ENCODE assay signal across 21 cellular contexts in genomic region chr18:38023871-38024270, GRCh38.
DNase-seq lines count a peak whose midpoint lies in the region; ATAC-seq, FAIRE-seq and TF ChIP-seq lines count a peak whose summit lies in the region.
"Had no signal": no experiment of that assay in that cellular context is flagged by ENCODE, and none has a peak within 500 bp of the region (broad histone marks: within the 10 kb centered on the region; RNA-seq: fewer than 3 reads in every experiment).

No MANE protein-coding gene starts in this region.

- ATAC-seq in GM23338 (no peak), HG02623 (IDR thresholded peaks at IDR 0.05; ENCODE audit: unreplicated experiment) (no peak), GM21737 (IDR thresholded peaks at IDR 0.05; ENCODE audit: unreplicated experiment) (no peak)
- ATAC-seq: A549, HCT116 had no signal

- H3K14ac ChIP-seq in trophoblast cell (ENCODE audit: low read length), result no peak overlapping the region

- H3K4me2 ChIP-seq in GM23338 (no peak overlapping the region), astrocyte (ENCODE audit: low read length) (no peak overlapping the region), trophoblast cell (ENCODE audit: low read length) (no peak overlapping the region)
- H3K4me2 ChIP-seq: A549 had no signal

- 0 out of 2 replicates have a peak, but pooled peaks cover 3% of the 10 kb centered on the region for H3K9me2 ChIP-seq in GM23338 (ENCODE audit: insufficient read depth)

- H3K36me3 ChIP-seq in GM23338 (ENCODE audit: insufficient read depth), result no peaks in the 10 kb centered on the region
- H3K36me3 ChIP-seq in astrocyte (ENCODE audit: insufficient read depth, low read length), result no peaks in the 10 kb centered on the region
- H3K36me3 ChIP-seq in kidney epithelial cell (ENCODE audit: control insufficient read depth, insufficient read depth, low read length), result no peaks in the 10 kb centered on the region
- no peaks in the 10 kb centered on the region for H3K36me3 ChIP-seq in trophoblast cell (ENCODE audit: control insufficient read depth in 1 of 2, insufficient read depth in 2 of 2, low read length in 2 of 2)

- peaks cover 17% of the 10 kb centered on the region; the same call in 1 of the 2 replicates for H3K4me1 ChIP-seq in GM23338 (ENCODE audit: insufficient read depth)
- H3K4me1 ChIP-seq in astrocyte (ENCODE audit: insufficient read depth, low read length), result no peaks in the 10 kb centered on the region
- H3K4me1 ChIP-seq in trophoblast cell (ENCODE audit: control insufficient read depth in 1 of 2, insufficient read depth in 2 of 2, low read length in 2 of 2), result peaks cover 2 to 8% of the 10 kb centered on the region in 2 experiments
- H3K4me1 ChIP-seq: A549 had no signal

- no peaks in the 10 kb centered on the region for H4K20me1 ChIP-seq in GM23338 (replicated peaks; ENCODE audit: insufficient read depth)
- H4K20me1 ChIP-seq in astrocyte (ENCODE audit: insufficient read depth, low read length), result no peaks in the 10 kb centered on the region

- peaks cover 2% of the 10 kb centered on the region for H3K79me1 ChIP-seq in trophoblast cell (ENCODE audit: low read length)

- H2AFZ ChIP-seq in GM23338 (peak overlapping the region; percentile 7; the same call in 1 of the 2 replicates), astrocyte (ENCODE audit: low read depth, low read length) (no peak overlapping the region), trophoblast cell (ENCODE audit: insufficient read depth, low read length, poor library complexity) (no peak overlapping the region)
- H2AFZ ChIP-seq: GM23248 had no signal

- no peaks in the 10 kb centered on the region for H3K79me2 ChIP-seq in GM23338 (replicated peaks; ENCODE audit: insufficient read depth)
- H3K79me2 ChIP-seq in astrocyte (ENCODE audit: insufficient read depth, low read length), result no peaks in the 10 kb centered on the region
- no peaks in the 10 kb centered on the region for H3K79me2 ChIP-seq in trophoblast cell (ENCODE audit: control insufficient read depth, insufficient read depth, low read length, poor library complexity)

- no peak overlapping the region for H3K4me3 Mint-ChIP-seq in GM23338
- H3K4me3 Mint-ChIP-seq in astrocyte (ENCODE audit: unreplicated experiment), result no peak overlapping the region
- H3K4me3 Mint-ChIP-seq: CD4-positive, alpha-beta memory T cell; H9 had no signal

- no peak overlapping the region for H2BK12ac ChIP-seq in trophoblast cell (ENCODE audit: low read length)

- H3K4me1 Mint-ChIP-seq in GM23338 (peaks cover 9% of the 10 kb centered on the region; the same call in 2 of the 3 replicates), astrocyte (ENCODE audit: low read depth, unreplicated experiment) (peaks cover 19% of the 10 kb centered on the region)
- H3K4me1 Mint-ChIP-seq: CD4-positive, alpha-beta memory T cell had no signal

- H3K4me3 ChIP-seq in GM23338 (no peak overlapping the region), astrocyte (ENCODE audit: insufficient read depth, low read depth, low read length) (no peak overlapping the region), kidney epithelial cell (ENCODE audit: low read depth, low read length) (no peak overlapping the region), trophoblast cell (ENCODE audit: low read depth, low read length) (no peak overlapping the region)
- H3K4me3 ChIP-seq: A549, GM23248 had no signal

- H4K91ac ChIP-seq in trophoblast cell (ENCODE audit: low read depth, low read length), result no peak overlapping the region

- H2BK120ac ChIP-seq in trophoblast cell (ENCODE audit: insufficient read depth, low read length, poor library complexity), result no peak overlapping the region

- H3K9me3 Mint-ChIP-seq in GM23338, result no peaks in the 10 kb centered on the region
- H3K9me3 Mint-ChIP-seq in astrocyte (ENCODE audit: unreplicated experiment), result no peaks in the 10 kb centered on the region
- H3K9me3 Mint-ChIP-seq: H9 had no signal

- no peaks in the 10 kb centered on the region for H3K27me3 ChIP-seq in GM23338 (ENCODE audit: insufficient read depth)
- no peaks in the 10 kb centered on the region for H3K27me3 ChIP-seq in astrocyte (ENCODE audit: insufficient read depth, low read length)
- no peaks in the 10 kb centered on the region for H3K27me3 ChIP-seq in kidney epithelial cell (ENCODE audit: control insufficient read depth, insufficient read depth, low read length)
- no peaks in the 10 kb centered on the region for H3K27me3 ChIP-seq in trophoblast cell (ENCODE audit: insufficient read depth, low read length)

- H3K18ac ChIP-seq in trophoblast cell (ENCODE audit: low read length), result no peak overlapping the region

- H4K12ac ChIP-seq in trophoblast cell (ENCODE audit: low read depth, low read length), result no peak overlapping the region

- H2AK5ac ChIP-seq in trophoblast cell (ENCODE audit: low read length), result no peak overlapping the region

- TF ChIP-seq CTCF in GM23338 (conservative IDR thresholded peaks at IDR 0.05; ENCODE audit: low read depth in 2 of 2) (no peak), astrocyte (IDR thresholded peaks at IDR 0.05; ENCODE audit: insufficient read depth, low read depth, low read length) (no peak), kidney epithelial cell (IDR thresholded peaks at IDR 0.05; ENCODE audit: insufficient read depth, low read length, poor library complexity, severe bottlenecking) (no peak)

- H4K8ac ChIP-seq in trophoblast cell (ENCODE audit: low read depth, low read length), result no peak overlapping the region

- H2BK5ac ChIP-seq in trophoblast cell (ENCODE audit: low read depth, low read length, poor library complexity), result no peak overlapping the region

- H3K9ac ChIP-seq in astrocyte (ENCODE audit: low read length), result no peak overlapping the region
- H3K9ac ChIP-seq in trophoblast cell (ENCODE audit: low read length), result no peak overlapping the region
- H3K9ac ChIP-seq: GM23248 had no signal

- H3K27ac Mint-ChIP-seq in GM23338 (no peak overlapping the region), astrocyte (ENCODE audit: unreplicated experiment) (peak overlapping the region; percentile 47)
- H3K27ac Mint-ChIP-seq: CD4-positive, alpha-beta memory T cell; H9 had no signal

- no peak for DNase-seq in GM23338 (ENCODE audit: low spot score)
- DNase-seq in astrocyte (ENCODE audit: low read depth), result no peak
- peak; percentile 23 for DNase-seq in kidney epithelial cell (ENCODE audit: low read depth)
- DNase-seq in renal cortical epithelial cell (ENCODE audit: low read depth), result peak; percentile 70
- no peak for DNase-seq in trophoblast cell
- DNase-seq: 8988T; C1 segment of cervical spinal cord; Calu3; CD4-positive, alpha-beta memory T cell; COR-L47; DMS53; DMS79 treated with DMSO at 0.1 percent for 48 hours; GF-D8; GM23248; H9 had no signal

- H3F3A ChIP-seq in GM23338 (replicated peaks; ENCODE audit: low read depth), result no peaks in the 10 kb centered on the region

- WGBS in trophoblast cell (ENCODE audit: extremely low coverage, insufficient coverage, insufficient read length), result no CpG with 5 or more reads among the region's 2 CpGs

- FAIRE-seq in astrocyte (lab: Jason Lieb, UNC), result no peak
- FAIRE-seq: A549, GM12891, GM18507 had no signal

- H3K36me3 Mint-ChIP-seq in GM23338 (ENCODE audit: low read depth), result no peaks in the 10 kb centered on the region
- no peaks in the 10 kb centered on the region for H3K36me3 Mint-ChIP-seq in astrocyte (ENCODE audit: low read depth, unreplicated experiment)
- H3K36me3 Mint-ChIP-seq: CD4-positive, alpha-beta memory T cell had no signal

- H3K27ac ChIP-seq in GM23338 (ENCODE audit: low read depth) (no peak overlapping the region), astrocyte (ENCODE audit: low read depth, low read length) (no peak overlapping the region), trophoblast cell (ENCODE audit: low read depth, low read length) (no peak overlapping the region)
- H3K27ac ChIP-seq: A549, GM23248 had no signal

- H3K9me3 ChIP-seq in astrocyte (ENCODE audit: insufficient read depth, low read depth, low read length), result no peaks in the 10 kb centered on the region
- no peaks in the 10 kb centered on the region for H3K9me3 ChIP-seq in trophoblast cell (ENCODE audit: insufficient read depth, low read depth, low read length)
- H3K9me3 ChIP-seq: A549 had no signal

- H3K4ac ChIP-seq in trophoblast cell (ENCODE audit: low read depth, low read length), result no peak overlapping the region

- H3K23ac ChIP-seq in trophoblast cell (ENCODE audit: low read length), result no peak overlapping the region

- H3K27me3 Mint-ChIP-seq in GM23338 (ENCODE audit: insufficient read depth, low read depth, poor library complexity), result peaks cover 4% of the 10 kb centered on the region
- H3K27me3 Mint-ChIP-seq in astrocyte (ENCODE audit: low read depth, unreplicated experiment), result peaks cover 5% of the 10 kb centered on the region
- H3K27me3 Mint-ChIP-seq: CD4-positive, alpha-beta memory T cell had no signal

TF ChIP-seq in GM23338, 12 proteins besides CTCF, POLR2A, EP300 and RAD21 (continues in another document):
- TF ChIP-seq POLR2AphosphoS5 (IDR thresholded peaks at IDR 0.05; ENCODE audit: low read depth), result no peak
- TF ChIP-seq, protein P1, sequence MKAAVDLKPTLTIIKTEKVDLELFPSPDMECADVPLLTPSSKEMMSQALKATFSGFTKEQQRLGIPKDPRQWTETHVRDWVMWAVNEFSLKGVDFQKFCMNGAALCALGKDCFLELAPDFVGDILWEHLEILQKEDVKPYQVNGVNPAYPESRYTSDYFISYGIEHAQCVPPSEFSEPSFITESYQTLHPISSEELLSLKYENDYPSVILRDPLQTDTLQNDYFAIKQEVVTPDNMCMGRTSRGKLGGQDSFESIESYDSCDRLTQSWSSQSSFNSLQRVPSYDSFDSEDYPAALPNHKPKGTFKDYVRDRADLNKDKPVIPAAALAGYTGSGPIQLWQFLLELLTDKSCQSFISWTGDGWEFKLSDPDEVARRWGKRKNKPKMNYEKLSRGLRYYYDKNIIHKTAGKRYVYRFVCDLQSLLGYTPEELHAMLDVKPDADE (IDR thresholded peaks at IDR 0.05), result no peak
- TF ChIP-seq ZNF331 (CRISPR knock-in tag; IDR thresholded peaks at IDR 0.05; ENCODE audit: low read depth), result no peak
- no peak for TF ChIP-seq JUNB (IDR thresholded peaks at IDR 0.05; ENCODE audit: unreplicated experiment)
- no peak for TF ChIP-seq NANOG (IDR thresholded peaks at IDR 0.05; ENCODE audit: borderline replicate concordance)
- TF ChIP-seq ZNF114 (CRISPR knock-in tag; IDR thresholded peaks at IDR 0.05), result no peak

Comparison
In these comparisons a context has a peak if more than half of its experiments do, and no peak if none do; other contexts are left out.
1. DNase-seq: peak in kidney epithelial cell (single experiment) and renal cortical epithelial cell (single experiment); none in GM23338 (single experiment), astrocyte (single experiment) and trophoblast cell (0 of 2).